In the genomic region with DNA sequence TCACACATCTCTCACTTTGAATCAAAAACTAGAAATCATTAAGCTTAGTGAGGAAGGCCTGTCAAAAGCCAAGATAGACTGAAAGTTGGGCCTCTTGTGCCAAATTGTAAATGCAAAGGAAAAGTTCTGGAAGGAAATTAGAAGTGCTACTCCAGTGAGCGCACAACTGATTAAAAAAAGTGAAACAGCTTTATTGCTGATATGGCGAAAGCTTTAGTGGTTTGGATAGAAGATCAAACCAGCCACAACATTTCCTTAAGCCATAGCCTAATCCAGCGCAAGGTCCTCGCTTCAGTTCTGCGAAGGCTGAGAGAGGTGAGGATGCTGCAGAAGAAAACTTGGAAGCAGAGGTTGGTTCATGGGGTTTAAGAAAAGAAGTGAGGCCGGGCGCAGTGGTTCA, we compare ENCODE assay signal across 28 cellular contexts.
"Had no signal": no experiment of that assay in that cellular context is flagged by ENCODE, and none has a peak within 500 bp of the region (broad histone marks: within the 10 kb centered on the region; RNA-seq: fewer than 3 reads in every experiment).

No MANE protein-coding gene starts in this region.

- H3K27ac ChIP-seq: dorsolateral prefrontal cortex, esophagus muscularis mucosa, heart right ventricle, left ventricle myocardium inferior, lower lobe of right lung, pancreas, stomach, thyroid gland had no signal

- H3K36me3 Mint-ChIP-seq: natural killer cell; stimulated activated effector memory CD8-positive, alpha-beta T cell treated with anti-CD3 and anti-CD28 coated beads, Interleukin-12 subunit alpha, Interleukin-12 subunit beta, amount 100 ng/mL, for 72 hours had no signal

- H3K27me3 Mint-ChIP-seq: memory B cell had no signal

- H3K9me3 ChIP-seq: esophagus muscularis mucosa, left ventricle myocardium inferior, lower lobe of right lung, pancreas, stomach, thyroid gland had no signal

- H3K27me3 ChIP-seq: dorsolateral prefrontal cortex, esophagus muscularis mucosa, heart right ventricle, pancreas, stomach, thyroid gland had no signal

- FAIRE-seq: colon, endothelial cell of umbilical vein, pancreas had no signal

- H3K4me2 ChIP-seq: smooth muscle cell had no signal

- H3K9me3 Mint-ChIP-seq: memory B cell; natural killer cell; stimulated activated effector memory CD8-positive, alpha-beta T cell treated with anti-CD3 and anti-CD28 coated beads, Interleukin-12 subunit alpha, Interleukin-12 subunit beta, amount 100 ng/mL, for 72 hours had no signal

- H3K4me3 ChIP-seq: dorsolateral prefrontal cortex, esophagus muscularis mucosa, heart right ventricle, left ventricle myocardium inferior, lower lobe of right lung, pancreas, smooth muscle cell, stomach, thyroid gland had no signal

- DNase-seq: dorsolateral prefrontal cortex; effector CD4-positive, alpha-beta T cell; foreskin melanocyte; glutamatergic neuron; heart right ventricle; hippocampal formation; immature natural killer cell; islet precursor cell; kidney glomerular epithelial cell; left colon; left ventricle myocardium inferior; lower lobe of right lung; natural killer cell; occipital lobe; pancreas; stimulated activated CD4-positive, alpha-beta T cell treated with anti-CD3 and anti-CD28 coated beads, Interleukin-2, amount 100 ng/mL, for 24 hours; stimulated activated CD4-positive, alpha-beta T cell treated with anti-CD3 and anti-CD28 coated beads, Interleukin-4, amount 100 ng/mL, for 24 hours; stimulated activated naive CD4-positive, alpha-beta T cell treated with Interleukin-2 at 50 U/mL for 16 hours; stomach; thyroid gland; trophoblast cell had no signal

- H3K4me3 Mint-ChIP-seq: immature natural killer cell; memory B cell; natural killer cell; stimulated activated effector memory CD8-positive, alpha-beta T cell treated with anti-CD3 and anti-CD28 coated beads, Interleukin-12 subunit alpha, Interleukin-12 subunit beta, amount 100 ng/mL, for 72 hours had no signal

- H3K36me3 ChIP-seq: heart right ventricle, left ventricle myocardium inferior, lower lobe of right lung, pancreas, stomach, thyroid gland had no signal

- ATAC-seq: heart right ventricle; left colon; lower lobe of right lung; natural killer cell; pancreas; sciatic nerve; stimulated activated effector memory CD8-positive, alpha-beta T cell treated with anti-CD3 and anti-CD28 coated beads, Interleukin-12 subunit alpha, Interleukin-12 subunit beta, amount 100 ng/mL, for 72 hours had no signal

- H3K27ac Mint-ChIP-seq: immature natural killer cell; memory B cell; natural killer cell; stimulated activated effector memory CD8-positive, alpha-beta T cell treated with anti-CD3 and anti-CD28 coated beads, Interleukin-12 subunit alpha, Interleukin-12 subunit beta, amount 100 ng/mL, for 72 hours had no signal
